6 cellular contexts compared by ENCODE assay signal in genomic region chr15:41153733-41154132, GRCh38.
"Had no signal": no experiment of that assay in that cellular context is flagged by ENCODE, and none has a peak within 500 bp of the region (broad histone marks: within the 10 kb centered on the region; RNA-seq: fewer than 3 reads in every experiment).

No MANE protein-coding gene starts in this region.

- H3K27ac Mint-ChIP-seq: IgD-negative memory B cell had no signal

- DNase-seq: GM23248, GOT3, H9, HCEC 1CT had no signal

- H3K9ac ChIP-seq: GM23248 had no signal

- H3K4me3 Mint-ChIP-seq: H9, IgD-negative memory B cell had no signal

- H3K27ac ChIP-seq: GM23248 had no signal

- H3K4me1 Mint-ChIP-seq: H9, IgD-negative memory B cell had no signal

- H3K9me3 Mint-ChIP-seq: IgD-negative memory B cell had no signal

- H2AFZ ChIP-seq: GM23248 had no signal

- FAIRE-seq: HTR-8/SVneo had no signal

- H3K4me3 ChIP-seq: GM23248 had no signal

- H3K36me3 Mint-ChIP-seq: IgD-negative memory B cell had no signal
